Comparison of ENCODE assay signal across 1 cellular context in genomic region chrX:40078489-40079288, GRCh38.
TF ChIP-seq lines count a peak whose summit lies in the region.

No MANE protein-coding gene starts in this region.

TF ChIP-seq in H1, 55 proteins besides CTCF, POLR2A, EP300 and RAD21 (continued from another document):
- no peak for TF ChIP-seq GABPA (IDR thresholded peaks at IDR 0.05; ENCODE audit: borderline replicate concordance, insufficient read depth, low read length)
- no peak for TF ChIP-seq MAFK (IDR thresholded peaks at IDR 0.05; ENCODE audit: low read depth, low read length)
- TF ChIP-seq JUND (IDR thresholded peaks at IDR 0.05; ENCODE audit: low read length) = no peak
- no peak for TF ChIP-seq CHD1 (IDR thresholded peaks at IDR 0.05; ENCODE audit: low read depth, low read length)
- TF ChIP-seq SIX5 (IDR thresholded peaks at IDR 0.05; ENCODE audit: low read depth, low read length) = no peak
- TF ChIP-seq RBBP5 (IDR thresholded peaks at IDR 0.05; ENCODE audit: borderline replicate concordance, low read depth, low read length) = no peak
- TF ChIP-seq HDAC2 (IDR thresholded peaks at IDR 0.05; ENCODE audit: borderline replicate concordance in 1 of 2, low read depth in 2 of 2, low read length in 2 of 2) = no peak
- no peak for TF ChIP-seq KDM1A (IDR thresholded peaks at IDR 0.05; ENCODE audit: borderline replicate concordance, low read length)
- TF ChIP-seq CHD7 (IDR thresholded peaks at IDR 0.05; ENCODE audit: insufficient replicate concordance, low read length) = no peak
- no peak for TF ChIP-seq USF2 (IDR thresholded peaks at IDR 0.05; ENCODE audit: low read length)
- TF ChIP-seq TCF12 (IDR thresholded peaks at IDR 0.05; ENCODE audit: low read depth, low read length) = no peak
- TF ChIP-seq POU5F1 (IDR thresholded peaks at IDR 0.05; ENCODE audit: low read depth, low read length) = no peak
- TF ChIP-seq BRCA1 (IDR thresholded peaks at IDR 0.05; ENCODE audit: low read depth, low read length) = no peak
- TF ChIP-seq TAF1 (IDR thresholded peaks at IDR 0.05; ENCODE audit: low read depth, low read length) = no peak
- no peak for TF ChIP-seq SIRT6 (IDR thresholded peaks at IDR 0.05; ENCODE audit: low read length)
- TF ChIP-seq BACH1 (IDR thresholded peaks at IDR 0.05; ENCODE audit: low read length) = no peak
- no peak for TF ChIP-seq FOSL1 (IDR thresholded peaks at IDR 0.05; ENCODE audit: insufficient read depth, low read depth, low read length)
- no peak for TF ChIP-seq TBP (IDR thresholded peaks at IDR 0.05; ENCODE audit: low read depth, low read length)
- no peak for TF ChIP-seq RNF2 (IDR thresholded peaks at IDR 0.05; ENCODE audit: borderline replicate concordance, low read depth, low read length, missing control alignments, poor library complexity, severe bottlenecking)
TF ChIP-seq in H1: peak in this region for 0.
